Comparison of ENCODE assay signal across 1 cellular context in genomic region chr2:60260646-60261296, GRCh38.
TF ChIP-seq lines count a peak whose summit lies in the region.

No MANE protein-coding gene starts in this region.

TF ChIP-seq in HEK293T, 16 proteins besides CTCF, POLR2A, EP300 and RAD21 (continued from another document):
- TF ChIP-seq PKNOX1 (IDR thresholded peaks at IDR 0.05) (no peak), ZNF384 (IDR thresholded peaks at IDR 0.05) (no peak), ELF4 (IDR thresholded peaks at IDR 0.05) (no peak), SUZ12 (IDR thresholded peaks at IDR 0.05) (no peak), FOXA1 (IDR thresholded peaks at IDR 0.05) (no peak), BHLHE40 (IDR thresholded peaks at IDR 0.05; ENCODE audit: borderline replicate concordance) (no peak), FOXK2 (IDR thresholded peaks at IDR 0.05) (no peak), FOXM1 (IDR thresholded peaks at IDR 0.05; ENCODE audit: borderline replicate concordance) (no peak), NFRKB (IDR thresholded peaks at IDR 0.05) (no peak), SP1 (IDR thresholded peaks at IDR 0.05) (no peak), ARNT (IDR thresholded peaks at IDR 0.05) (no peak), HDGF (IDR thresholded peaks at IDR 0.05; ENCODE audit: borderline replicate concordance) (no peak), L3MBTL2 (conservative IDR thresholded peaks at IDR 0.05) (no peak)
